In the genomic region with DNA sequence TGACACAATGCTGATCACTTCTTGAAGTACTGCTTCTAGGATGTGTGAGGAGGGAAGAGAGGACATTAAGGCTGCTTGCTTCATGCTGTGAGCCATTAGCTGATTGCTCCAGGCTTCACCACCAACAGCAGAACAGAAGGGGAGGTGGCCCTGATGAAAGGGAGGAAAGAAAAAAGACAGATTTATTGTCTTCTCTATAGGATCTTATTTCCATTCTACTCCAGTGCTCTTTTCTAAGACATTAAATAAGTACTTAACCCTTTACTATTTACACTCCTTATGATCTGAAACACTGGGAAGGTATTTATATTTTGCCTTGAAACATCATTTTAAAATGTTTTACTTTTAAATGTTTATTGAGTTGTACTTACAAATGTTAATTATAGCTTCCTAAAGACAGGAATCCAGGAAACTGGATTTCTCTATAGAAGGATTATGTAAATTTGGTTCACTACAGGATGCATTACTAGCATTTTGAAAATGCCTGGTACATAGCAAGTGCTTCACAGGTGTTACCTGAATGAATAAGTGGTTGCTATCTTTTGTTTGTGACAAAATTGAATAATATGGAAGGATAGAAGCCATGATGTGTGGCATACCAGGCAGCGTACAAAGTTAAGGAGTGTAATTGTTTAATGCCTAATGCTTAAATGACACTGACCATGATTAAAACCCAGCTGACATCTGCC, we compare ENCODE assay signal across 20 cellular contexts.
DNase-seq lines count a peak whose midpoint lies in the region; ATAC-seq, FAIRE-seq and TF ChIP-seq lines count a peak whose summit lies in the region.
"Had no signal": no experiment of that assay in that cellular context is flagged by ENCODE, and none has a peak within 500 bp of the region (broad histone marks: within the 10 kb centered on the region; RNA-seq: fewer than 3 reads in every experiment).

No MANE protein-coding gene starts in this region.

- H3K4me3 Mint-ChIP-seq in H9 = peak overlapping the region; percentile 22 to 25; a peak in 3 of 5 replicates
- H3K4me3 Mint-ChIP-seq in nephron progenitor cell = no peak overlapping the region
- H3K4me3 Mint-ChIP-seq: CD8-positive, alpha-beta memory T cell; central memory CD8-positive, alpha-beta T cell had no signal

- H3K9ac ChIP-seq in H9 (ENCODE audit: extremely low read depth, insufficient read length, low read length) (no peak overlapping the region), SK-N-MC (ENCODE audit: insufficient read length) (no peak overlapping the region), kidney (ENCODE audit: low read length in 2 of 2) (no peak overlapping the region)
- H3K9ac ChIP-seq: parathyroid adenoma had no signal

- no peak overlapping the region for H4K5ac ChIP-seq in H9 (ENCODE audit: insufficient read length, low read depth, low read length)

- H3K36me3 ChIP-seq in SK-N-MC (ENCODE audit: insufficient read depth, low read length) (no peaks in the 10 kb centered on the region), kidney (ENCODE audit: control insufficient read depth in 1 of 2, insufficient read depth in 2 of 2, low read length in 2 of 2) (no peaks in the 10 kb centered on the region)
- H3K36me3 ChIP-seq: SJSA1, suprapubic skin had no signal

- no peak overlapping the region for H4K8ac ChIP-seq in H9 (replicated peaks; ENCODE audit: insufficient read length, low read depth, low read length)

- peaks cover 5 to 10% (median 9%) of the 10 kb centered on the region in 3 experiments; a peak in 5 of 7 replicates for H3K36me3 Mint-ChIP-seq in H9 (ENCODE audit: insufficient read depth in 1 of 3, low read depth in 3 of 3)
- no peaks in the 10 kb centered on the region for H3K36me3 Mint-ChIP-seq in nephron progenitor cell (ENCODE audit: low read depth)
- H3K36me3 Mint-ChIP-seq: CD8-positive, alpha-beta memory T cell had no signal

- H3K27ac Mint-ChIP-seq in H9 = peak overlapping the region in 2 of 3 experiments; percentile 97 to 98; a peak in 6 of 7 replicates
- H3K27ac Mint-ChIP-seq in nephron progenitor cell = peak overlapping the region; percentile 12
- H3K27ac Mint-ChIP-seq: CD8-positive, alpha-beta memory T cell had no signal

- peaks cover 9% of the 10 kb centered on the region; the same call in 1 of the 2 replicates for H3K4me1 ChIP-seq in H9 (ENCODE audit: insufficient read depth, low read length)
- H3K4me1 ChIP-seq in kidney (ENCODE audit: control insufficient read depth in 1 of 2, insufficient read depth in 1 of 2, low read depth in 1 of 2, low read length in 2 of 2) = no peaks in the 10 kb centered on the region
- H3K4me1 ChIP-seq: parathyroid adenoma, SJSA1, suprapubic skin had no signal

- no peak overlapping the region for H3K23ac ChIP-seq in H9 (ENCODE audit: insufficient read length, low read depth, low read length)

- ATAC-seq in GM19035 (IDR thresholded peaks at IDR 0.05; ENCODE audit: unreplicated experiment) = no peak

- H3K9me3 ChIP-seq in H9 (ENCODE audit: control insufficient read depth, low read depth, low read length) (no peaks in the 10 kb centered on the region), SK-N-MC (ENCODE audit: low read depth, low read length) (no peaks in the 10 kb centered on the region), kidney (ENCODE audit: control insufficient read depth in 1 of 2, low read length in 2 of 2) (no peaks in the 10 kb centered on the region)
- H3K9me3 ChIP-seq: SJSA1, suprapubic skin had no signal

- no peak overlapping the region for H2AK5ac ChIP-seq in H9 (ENCODE audit: insufficient read length, low read length)

- no peaks in the 10 kb centered on the region for H3K79me2 ChIP-seq in H9 (ENCODE audit: insufficient read depth, low read length)
- H3K79me2 ChIP-seq: parathyroid adenoma had no signal

- TF ChIP-seq CTCF in H9 (conservative IDR thresholded peaks at IDR 0.05) (no peak), nephron progenitor cell (IDR thresholded peaks at IDR 0.05) (no peak), D721Med (IDR thresholded peaks at IDR 0.05; ENCODE audit: insufficient read depth, missing control alignments) (no peak), kidney (IDR thresholded peaks at IDR 0.05; ENCODE audit: borderline replicate concordance, extremely low read depth, insufficient read depth) (no peak)

- no CpG with 5 or more reads among the region's 1 CpG for WGBS in H9 (ENCODE audit: extremely low coverage, insufficient read length, low lambda C conversion rate)

- intact Hi-C loops in kidney (cut with DNase I) = no loop called here

- no peaks in the 10 kb centered on the region for H3K27me3 ChIP-seq in H9 (ENCODE audit: insufficient read depth, low read length)
- H3K27me3 ChIP-seq: SJSA1, suprapubic skin had no signal

- H3K79me1 ChIP-seq in H9 (ENCODE audit: insufficient read depth, low read depth, low read length, poor library complexity, severe bottlenecking) = no peaks in the 10 kb centered on the region

- no peak overlapping the region for H3K56ac ChIP-seq in H9 (ENCODE audit: insufficient read length, low read depth, low read length)

- H3K4me2 ChIP-seq in H9 (ENCODE audit: insufficient read depth, insufficient read length, low read length) = no peak overlapping the region

- H3K4me1 Mint-ChIP-seq in H9 = peaks cover 46 to 50% of the 10 kb centered on the region in 2 experiments
- peaks cover 47% of the 10 kb centered on the region for H3K4me1 Mint-ChIP-seq in nephron progenitor cell
- H3K4me1 Mint-ChIP-seq: CD8-positive, alpha-beta memory T cell; central memory CD8-positive, alpha-beta T cell had no signal

- no peak overlapping the region for H3K18ac ChIP-seq in H9 (ENCODE audit: insufficient read length, low read depth, low read length)

- no peak overlapping the region for H2BK15ac ChIP-seq in H9 (ENCODE audit: low read depth, low read length)

- peak; percentile 79 for DNase-seq in H9
- peak; percentile 81 for DNase-seq in NCI-H187 (lab: John Stamatoyannopoulos, UW)
- peak; percentile 59 for DNase-seq in SK-N-MC (ENCODE audit: low read depth, low spot score)
- DNase-seq in nephron progenitor cell = peak; percentile 40
- DNase-seq in NCI-H1048 (lab: John Stamatoyannopoulos, UW) = no peak
- DNase-seq in D721Med (ENCODE audit: insufficient read length, low spot score) = no peak
- DNase-seq in kidney = no peak
- DNase-seq: activated CD4-positive, CD25-positive, alpha-beta regulatory T cell treated with anti-CD3 and anti-CD28 coated beads, Interleukin-2, amount 50 U/mL, for 72 hours; activated gamma-delta T cell; CD8-positive, alpha-beta memory T cell; hypothalamus; NCI-H510A treated with DMSO at 0.1 percent for 48 hours; small intestine; stimulated activated CD4-positive, alpha-beta T cell treated with anti-CD3 and anti-CD28 coated beads, Interleukin-4, amount 100 ng/mL, for 4 hours; stimulated activated CD8-positive, alpha-beta memory T cell treated with anti-CD3 and anti-CD28 coated beads, Interleukin-4, amount 100 ng/mL, for 48 hours had no signal

- H3K4me3 ChIP-seq in SK-N-MC (no peak overlapping the region), kidney (ENCODE audit: low read length in 2 of 2) (no peak overlapping the region)
- H3K4me3 ChIP-seq: SJSA1, suprapubic skin had no signal

- no peaks in the 10 kb centered on the region for H3K23me2 ChIP-seq in H9 (ENCODE audit: insufficient read length, low read depth, low read length, poor library complexity, severe bottlenecking)

- H3K9me3 Mint-ChIP-seq in H9 (peaks cover 0 to 8% of the 10 kb centered on the region in 2 experiments; a peak in 4 of 5 replicates), nephron progenitor cell (peaks cover 3% of the 10 kb centered on the region)

- H3K27ac ChIP-seq in H9 (ENCODE audit: insufficient read length, low read depth, low read length) (peak overlapping the region; percentile 21), SK-N-MC (no peak overlapping the region), kidney (ENCODE audit: low read depth in 2 of 2, low read length in 2 of 2) (no peak overlapping the region)
- H3K27ac ChIP-seq: parathyroid adenoma, SJSA1, suprapubic skin had no signal

- H4K20me1 ChIP-seq in H9 (ENCODE audit: control insufficient read depth, insufficient read depth, insufficient read length) = no peaks in the 10 kb centered on the region

- no peak overlapping the region for H3T11ph ChIP-seq in H9 (ENCODE audit: low read length)

- no peak overlapping the region for H2AFZ ChIP-seq in H9 (ENCODE audit: low read length)
- H2AFZ ChIP-seq: parathyroid adenoma had no signal

- H4K91ac ChIP-seq in H9 (ENCODE audit: insufficient read length, low read depth, low read length) = no peak overlapping the region

- FAIRE-seq in D721Med (lab: Jason Lieb, UNC) (no peak), kidney (lab: Jason Lieb, UNC) (no peak)

- H2BK5ac ChIP-seq in H9 (ENCODE audit: insufficient read length, low read length) = no peak overlapping the region

- no peak overlapping the region for H2BK20ac ChIP-seq in H9 (ENCODE audit: low read depth, low read length, poor library complexity, severe bottlenecking)

- H3K27me3 Mint-ChIP-seq in H9 (ENCODE audit: low read depth) = no peaks in the 10 kb centered on the region
- no peaks in the 10 kb centered on the region for H3K27me3 Mint-ChIP-seq in nephron progenitor cell (ENCODE audit: low read depth, poor library complexity)
- H3K27me3 Mint-ChIP-seq: CD8-positive, alpha-beta memory T cell; central memory CD8-positive, alpha-beta T cell had no signal

- no peak overlapping the region for H2BK12ac ChIP-seq in H9 (ENCODE audit: insufficient read length, low read depth, low read length)

- H3K14ac ChIP-seq in H9 (ENCODE audit: insufficient read depth, low read length) = no peak overlapping the region

- no peak overlapping the region for H2BK120ac ChIP-seq in H9 (ENCODE audit: low read depth, low read length, poor library complexity, severe bottlenecking)

- no peak overlapping the region for H3K4ac ChIP-seq in H9 (ENCODE audit: low read depth, low read length)

Comparison
In these comparisons a context has a peak if more than half of its experiments do, and no peak if none do; other contexts are left out.
1. DNase-seq: peak in H9 (single experiment), NCI-H187 (2 of 2), SK-N-MC (single experiment) and nephron progenitor cell (single experiment); none in NCI-H1048 (single experiment), D721Med (single experiment) and kidney (single experiment).